In genomic region chr20:40494238-40494637, GRCh38 we compare ENCODE assay signal across 19 cellular contexts.
DNase-seq lines count a peak whose midpoint lies in the region; ATAC-seq, FAIRE-seq and TF ChIP-seq lines count a peak whose summit lies in the region.
"Had no signal": no experiment of that assay in that cellular context is flagged by ENCODE, and none has a peak within 500 bp of the region (broad histone marks: within the 10 kb centered on the region; RNA-seq: fewer than 3 reads in every experiment).

No MANE protein-coding gene starts in this region.

- H3K36me3 ChIP-seq in mammary epithelial cell (ENCODE audit: insufficient read depth, low read length), result no peaks in the 10 kb centered on the region
- no peaks in the 10 kb centered on the region for H3K36me3 ChIP-seq in HepG2 (replicated peaks in 1 of 2; ENCODE audit: control insufficient read depth in 1 of 2, insufficient read depth in 2 of 2, low read length in 2 of 2)
- H3K36me3 ChIP-seq in testis (ENCODE audit: low read depth, missing control alignments), result no peaks in the 10 kb centered on the region
- H3K36me3 ChIP-seq: BLaER1, Peyer's patch, thyroid gland had no signal

- TF ChIP-seq CTCF in mammary epithelial cell (conservative IDR thresholded peaks at IDR 0.05 in 1 of 2, IDR thresholded peaks at IDR 0.05 in 1 of 2; ENCODE audit: extremely low read depth in 1 of 2, insufficient read depth in 1 of 2, low read depth in 1 of 2, low read length in 2 of 2) (no peak), HepG2 (CRISPR knock-in tag; IDR thresholded peaks at IDR 0.05) (no peak), testis (IDR thresholded peaks at IDR 0.05) (no peak), chondrocyte (IDR thresholded peaks at IDR 0.05) (no peak)

- 41% methylated on average over 3 of the region's 3 CpGs for WGBS in mammary epithelial cell (ENCODE audit: low coverage, missing lambda C conversion rate)
- 0% methylated on average over 3 of the region's 3 CpGs for WGBS in HepG2 (ENCODE audit: low lambda C conversion rate)
- WGBS in testis, 2 donors, result 83 to 86% methylated on average over 3 of the region's 3 CpGs

- H3K4me1 Mint-ChIP-seq in chondrocyte (ENCODE audit: low read depth), result peaks cover 14% of the 10 kb centered on the region

- in situ Hi-C loops in mammary epithelial cell (cut with MboI; ENCODE audit: low sequenced_read_pairs in 2 of 2), result no loop called here
- in situ Hi-C loops in HepG2 (cut with HindIII; ENCODE audit: extremely low pct_ligation_motif_present, low pct_unique_long_range_greater_than_20kb), result no loop called here

- no peaks in the 10 kb centered on the region for H3K79me2 ChIP-seq in mammary epithelial cell (ENCODE audit: insufficient read depth, low read length)
- no peaks in the 10 kb centered on the region for H3K79me2 ChIP-seq in HepG2 (ENCODE audit: insufficient read depth, low read length)

- peaks cover 9% of the 10 kb centered on the region for H3K27me3 Mint-ChIP-seq in chondrocyte (ENCODE audit: low read depth)

- dilution Hi-C loops in mammary epithelial cell (cut with HindIII; ENCODE audit: low sequenced_read_pairs), result no loop called here

- H3K9me3 ChIP-seq in mammary epithelial cell (replicated peaks; ENCODE audit: insufficient read depth, low read length) (no peaks in the 10 kb centered on the region), HepG2 (ENCODE audit: low read length) (no peaks in the 10 kb centered on the region), testis (no peaks in the 10 kb centered on the region)
- H3K9me3 ChIP-seq: BLaER1, Peyer's patch, thyroid gland had no signal

- H3K27me3 ChIP-seq in mammary epithelial cell (ENCODE audit: insufficient read depth, low read length) (no peaks in the 10 kb centered on the region), HepG2 (ENCODE audit: control insufficient read depth in 1 of 2, insufficient read depth in 2 of 2, low read length in 2 of 2) (no peaks in the 10 kb centered on the region), testis (no peaks in the 10 kb centered on the region)
- H3K27me3 ChIP-seq: BLaER1, Peyer's patch, thyroid gland had no signal

- BruUV-seq in mammary epithelial cell (replicated peaks; lab: Mats Ljungman, UMichigan) (no TSS peak), HepG2 (replicated peaks; lab: Mats Ljungman, UMichigan) (no TSS peak)

- peak overlapping the region; percentile 0 for H3K4me2 ChIP-seq in mammary epithelial cell (ENCODE audit: insufficient read depth, low read depth, low read length)
- no peak overlapping the region for H3K4me2 ChIP-seq in HepG2 (ENCODE audit: low read depth, low read length)
- H3K4me2 ChIP-seq: BLaER1 had no signal

- no peak overlapping the region for H3K27ac Mint-ChIP-seq in chondrocyte (ENCODE audit: unreplicated experiment)
- H3K27ac Mint-ChIP-seq: T-helper 1 cell treated with Interleukin-12 subunit alpha and Interleukin-12 subunit beta and Interleukin-4 antibody, amounts not matched to agents 30 μg/mL and 1 μg/mL, for 36 hours had no signal

- H3K27ac ChIP-seq in mammary epithelial cell (ENCODE audit: insufficient read depth, low read depth, low read length) (no peak overlapping the region), HepG2 (ENCODE audit: extremely low read length, insufficient read depth, low read length) (no peak overlapping the region), testis (no peak overlapping the region)
- H3K27ac ChIP-seq: BLaER1, Peyer's patch, thyroid gland had no signal

- H4K20me1 ChIP-seq in mammary epithelial cell (ENCODE audit: insufficient read depth, low read length), result no peaks in the 10 kb centered on the region
- no peaks in the 10 kb centered on the region for H4K20me1 ChIP-seq in HepG2 (ENCODE audit: insufficient read depth, low read length)
- H4K20me1 ChIP-seq: BLaER1 had no signal

- intact Hi-C loops in mammary epithelial cell (cut with micrococcal nuclease), result no loop called here
- intact Hi-C loops in HepG2 (cut with micrococcal nuclease; ENCODE audit: unreplicated experiment), result no loop called here
- intact Hi-C loops in testis (cut with DNase I; ENCODE audit: low total_unique reads), result no loop called here

- DNase-seq in NOMO-1 treated with DMSO at 0.1 percent for 48 hours (lab: John Stamatoyannopoulos, UW; ENCODE audit: unreplicated experiment), result peak; percentile 81
- DNase-seq in mammary epithelial cell, result no peak
- DNase-seq in HepG2 (ENCODE audit: low spot score), result no peak
- peak; percentile 42 for DNase-seq in testis
- no peak for DNase-seq in chondrocyte (ENCODE audit: low spot score)
- no peak for DNase-seq in SHP77 treated with DMSO at 0.1 percent for 48 hours (lab: John Stamatoyannopoulos, UW)
- DNase-seq: activated CD4-positive, CD25-positive, alpha-beta regulatory T cell; activated effector memory CD4-positive, alpha-beta T cell treated with Interleukin-2 at 50 U/mL for 16 hours; H7; kidney; NCI-H1048; NCI-H69 had no signal

- H3K4me3 ChIP-seq in mammary epithelial cell (replicated peaks in 1 of 3; ENCODE audit: insufficient read depth in 1 of 3, low read depth in 2 of 3, low read length in 3 of 3), result no peak overlapping the region
- H3K4me3 ChIP-seq in HepG2 (replicated peaks in 1 of 3; ENCODE audit: insufficient read depth in 1 of 3, low read depth in 2 of 3, low read length in 3 of 3), result no peak overlapping the region
- no peak overlapping the region for H3K4me3 ChIP-seq in testis
- H3K4me3 ChIP-seq: BLaER1, Peyer's patch, skin epidermis, thyroid gland had no signal

- TF ChIP-seq POLR2A in HepG2 (IDR thresholded peaks at IDR 0.05; ENCODE audit: insufficient read depth in 1 of 2, low read depth in 2 of 2, low read length in 2 of 2) (no peak), testis (IDR thresholded peaks at IDR 0.05) (no peak)

- no peak overlapping the region for H3K4me3 Mint-ChIP-seq in chondrocyte (ENCODE audit: unreplicated experiment)
- H3K4me3 Mint-ChIP-seq: T-helper 1 cell treated with Interleukin-12 subunit alpha and Interleukin-12 subunit beta and Interleukin-4 antibody, amounts not matched to agents 30 μg/mL and 1 μg/mL, for 36 hours had no signal

- H3K4me1 ChIP-seq in mammary epithelial cell (ENCODE audit: insufficient read depth, low read length), result peaks cover 56% of the 10 kb centered on the region
- H3K4me1 ChIP-seq in HepG2 (ENCODE audit: insufficient read depth, low read length), result no peaks in the 10 kb centered on the region
- H3K4me1 ChIP-seq in testis, result no peaks in the 10 kb centered on the region
- H3K4me1 ChIP-seq: Peyer's patch had no signal

- CTCF ChIA-PET in mammary epithelial cell (lab: Charles Lee; ENCODE audit: low non-redundant PET) (no interaction called here), HepG2 (lab: Yijun Ruan, JAX; ENCODE audit: low intra/inter-chr PET ratio, low total read pairs) (no interaction called here)

- no peak for ATAC-seq in HepG2
- no peak for ATAC-seq in HG03135 (IDR thresholded peaks at IDR 0.05; ENCODE audit: unreplicated experiment)

- H3K9me3 Mint-ChIP-seq in chondrocyte (ENCODE audit: low read depth), result no peaks in the 10 kb centered on the region
- H3K9me3 Mint-ChIP-seq: T-helper 1 cell treated with Interleukin-12 subunit alpha and Interleukin-12 subunit beta and Interleukin-4 antibody, amounts not matched to agents 30 μg/mL and 1 μg/mL, for 36 hours had no signal

- FAIRE-seq in HepG2 (lab: Jason Lieb, UNC), result no peak
- FAIRE-seq: colon, kidney had no signal

- POLR2A ChIA-PET in HepG2 (lab: Yijun Ruan, JAX), result no interaction called here

- no peaks in the 10 kb centered on the region for H3K36me3 Mint-ChIP-seq in chondrocyte (ENCODE audit: low read depth)

- H3K9ac ChIP-seq in mammary epithelial cell (ENCODE audit: insufficient read depth, low read length) (no peak overlapping the region), HepG2 (ENCODE audit: insufficient read depth, low read depth, low read length) (no peak overlapping the region)
- H3K9ac ChIP-seq: BLaER1 had no signal

- H2AFZ ChIP-seq in mammary epithelial cell (ENCODE audit: low read depth, low read length) (peak overlapping the region; percentile 14), HepG2 (ENCODE audit: low read length) (no peak overlapping the region)

- TF ChIP-seq RAD21 in HepG2 (CRISPR knock-in tag; IDR thresholded peaks at IDR 0.05), result no peak

- TF ChIP-seq EP300 in HepG2 (IDR thresholded peaks at IDR 0.05; ENCODE audit: low read depth in 2 of 2, low read length in 2 of 2) (no peak), HepG2 (CRISPR knock-in tag; IDR thresholded peaks at IDR 0.05; ENCODE audit: borderline replicate concordance) (no peak)

TF ChIP-seq in HepG2, 621 proteins besides CTCF, POLR2A, EP300 and RAD21:
- peak; percentile 49; the same call in 1 of the 2 replicates for TF ChIP-seq BHLHE40 (IDR thresholded peaks at IDR 0.05; ENCODE audit: low read length)
- no peak for TF ChIP-seq TSC22D2 (CRISPR knock-in tag; IDR thresholded peaks at IDR 0.05; ENCODE audit: borderline replicate concordance)
- no peak for TF ChIP-seq ZFP36 (IDR thresholded peaks at IDR 0.05; ENCODE audit: borderline replicate concordance, low read depth, low read length, partially characterized antibody)
TF ChIP-seq in HepG2: peak in this region for 1.

Comparison
In these comparisons a context has a peak if more than half of its experiments do, and no peak if none do; other contexts are left out.
1. DNase-seq: peak in NOMO-1 treated with DMSO at 0.1 percent for 48 hours (single experiment) and testis (single experiment); none in mammary epithelial cell (single experiment), HepG2 (single experiment), chondrocyte (single experiment) and SHP77 treated with DMSO at 0.1 percent for 48 hours (single experiment).